Comparison of ENCODE assay signal across 22 cellular contexts in the genomic region with DNA sequence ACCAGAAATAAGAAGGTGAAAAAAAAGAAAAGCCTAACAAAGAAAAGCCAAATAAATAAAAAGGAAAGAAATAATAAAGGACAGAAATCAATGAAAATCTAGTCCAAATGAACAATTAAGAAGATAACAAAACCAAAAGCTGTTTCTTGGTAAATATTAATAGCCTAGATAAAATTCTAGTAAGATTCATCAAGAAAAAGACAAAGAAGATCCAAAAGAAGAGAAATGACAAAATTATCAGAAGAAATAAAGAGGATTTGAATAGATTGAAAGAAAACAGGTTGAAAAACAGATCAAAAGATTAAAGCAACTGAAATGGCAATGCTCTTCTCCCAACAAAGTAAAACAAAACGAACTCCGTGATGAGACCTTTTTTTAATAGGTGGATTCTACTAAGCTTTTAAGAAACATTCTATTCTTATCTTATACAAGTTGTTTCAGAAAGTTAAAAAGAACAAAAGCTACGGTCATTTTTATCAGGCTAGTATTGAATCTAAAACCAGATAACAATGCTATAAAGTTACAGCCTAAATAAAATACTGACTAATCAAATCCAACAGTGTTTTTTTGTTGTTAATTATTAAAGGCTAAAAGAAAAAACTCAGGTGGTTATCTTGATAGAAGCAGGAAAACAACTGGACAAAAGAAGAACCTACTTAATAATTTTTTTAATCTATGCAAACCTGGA. TPM values are rescaled to one million over a fixed set of nuclear protein-coding genes. Genes with fewer than 3 reads are reported as not detected.
DNase-seq lines count a peak whose midpoint lies in the region; ATAC-seq, FAIRE-seq and TF ChIP-seq lines count a peak whose summit lies in the region.
"Had no signal": no experiment of that assay in that cellular context is flagged by ENCODE, and none has a peak within 500 bp of the region (broad histone marks: within the 10 kb centered on the region; RNA-seq: fewer than 3 reads in every experiment).

No MANE protein-coding gene starts in this region.

- TF ChIP-seq POLR2A in HepG2 (IDR thresholded peaks at IDR 0.05; ENCODE audit: insufficient read depth in 1 of 2, low read depth in 2 of 2, low read length in 2 of 2), result no peak
- no peak for TF ChIP-seq POLR2A in right lobe of liver (IDR thresholded peaks at IDR 0.05)

- 96% methylated on average over 3 of the region's 3 CpGs for WGBS in HepG2 (ENCODE audit: low lambda C conversion rate)
- 64% methylated on average over 3 of the region's 3 CpGs for WGBS in right lobe of liver (ENCODE audit: insufficient coverage, low coverage, low lambda C conversion rate, missing lambda C conversion rate)
- 47 to 71% (median 49%) methylated on average over 3 of the region's 3 CpGs for WGBS in psoas muscle, 3 donors

- no peaks in the 10 kb centered on the region for H3K27me3 ChIP-seq in HepG2 (ENCODE audit: control insufficient read depth in 1 of 2, insufficient read depth in 2 of 2, low read length in 2 of 2)
- H3K27me3 ChIP-seq in right lobe of liver, result no peaks in the 10 kb centered on the region
- no peaks in the 10 kb centered on the region for H3K27me3 ChIP-seq in psoas muscle (ENCODE audit: insufficient read depth in 3 of 3, low read length in 2 of 3)
- H3K27me3 ChIP-seq: esophagus squamous epithelium had no signal

- FAIRE-seq in HepG2 (lab: Jason Lieb, UNC), result no peak

- 0 out of 2 replicates have a peak, but pooled peaks cover under 1% of the 10 kb centered on the region for H4K20me1 ChIP-seq in HepG2 (ENCODE audit: insufficient read depth, low read length)

- BruUV-seq in HepG2 (replicated peaks; lab: Mats Ljungman, UMichigan), result no TSS peak

- in situ Hi-C loops in HepG2 (cut with HindIII; ENCODE audit: extremely low pct_ligation_motif_present, low pct_unique_long_range_greater_than_20kb) (no loop called here), GM13976 (cut with MboI; ENCODE audit: low sequenced_read_pairs, unreplicated experiment) (no loop called here)

- POLR2A ChIA-PET in HepG2 (lab: Yijun Ruan, JAX), result no interaction called here

- H3K4me3 Mint-ChIP-seq in chondrocyte (ENCODE audit: unreplicated experiment), result no peak overlapping the region
- H3K4me3 Mint-ChIP-seq: CD4-positive, alpha-beta T cell; central memory CD8-positive, alpha-beta T cell had no signal

- intact Hi-C loops in HepG2 (cut with micrococcal nuclease; ENCODE audit: unreplicated experiment) (no loop called here), right lobe of liver (cut with DNase I) (no loop called here), psoas muscle (cut with DNase I) (no loop called here)

- H3K4me3 ChIP-seq in HepG2 (replicated peaks in 1 of 3; ENCODE audit: insufficient read depth in 1 of 3, low read depth in 2 of 3, low read length in 3 of 3), result no peak overlapping the region
- no peak overlapping the region for H3K4me3 ChIP-seq in right lobe of liver
- peak overlapping the region; percentile 46 for H3K4me3 ChIP-seq in psoas muscle
- H3K4me3 ChIP-seq: esophagus squamous epithelium, lung had no signal

- ATAC-seq in HepG2 (no peak), right lobe of liver (no peak), psoas muscle (no peak), GM21447 (IDR thresholded peaks at IDR 0.05; ENCODE audit: unreplicated experiment) (no peak)
- ATAC-seq: sciatic nerve had no signal

- peaks cover 6% of the 10 kb centered on the region for H3K9me3 Mint-ChIP-seq in chondrocyte (ENCODE audit: low read depth)
- H3K9me3 Mint-ChIP-seq: CD4-positive, alpha-beta T cell; central memory CD8-positive, alpha-beta T cell had no signal

- H3K36me3 Mint-ChIP-seq in chondrocyte (ENCODE audit: low read depth), result peaks cover 10% of the 10 kb centered on the region

- H3K27ac Mint-ChIP-seq in chondrocyte (ENCODE audit: unreplicated experiment), result peak overlapping the region; percentile 87
- H3K27ac Mint-ChIP-seq: CD4-positive, alpha-beta T cell had no signal

- H3K9ac ChIP-seq in HepG2 (ENCODE audit: insufficient read depth, low read depth, low read length), result no peak overlapping the region

- TF ChIP-seq EP300 in HepG2 (IDR thresholded peaks at IDR 0.05; ENCODE audit: low read depth in 2 of 2, low read length in 2 of 2), result no peak
- TF ChIP-seq EP300 in HepG2 (CRISPR knock-in tag; IDR thresholded peaks at IDR 0.05; ENCODE audit: borderline replicate concordance), result no peak

- CTCF ChIA-PET in HepG2 (lab: Yijun Ruan, JAX; ENCODE audit: low intra/inter-chr PET ratio, low total read pairs), result no interaction called here

- H3K36me3 ChIP-seq in HepG2 (replicated peaks in 1 of 2; ENCODE audit: control insufficient read depth in 1 of 2, insufficient read depth in 2 of 2, low read length in 2 of 2) (0 out of 5 replicates have a peak, but pooled peaks cover 0 to 3% of the 10 kb centered on the region in 2 experiments), right lobe of liver (no peaks in the 10 kb centered on the region), psoas muscle (ENCODE audit: insufficient read depth in 1 of 2, low read depth in 1 of 2) (no peaks in the 10 kb centered on the region)

- TF ChIP-seq RAD21 in HepG2 (CRISPR knock-in tag; IDR thresholded peaks at IDR 0.05), result no peak

- TF ChIP-seq CTCF in HepG2 (CRISPR knock-in tag; IDR thresholded peaks at IDR 0.05), result no peak
- no peak for TF ChIP-seq CTCF in right lobe of liver (IDR thresholded peaks at IDR 0.05)
- no peak for TF ChIP-seq CTCF in chondrocyte (IDR thresholded peaks at IDR 0.05)
- TF ChIP-seq CTCF in psoas muscle (IDR thresholded peaks at IDR 0.05), result no peak
- no peak for TF ChIP-seq CTCF in GM13976 (IDR thresholded peaks at IDR 0.05; ENCODE audit: borderline replicate concordance, control extremely low read depth, extremely low read depth, insufficient read depth, missing control alignments)

- no peaks in the 10 kb centered on the region for H3K27me3 Mint-ChIP-seq in chondrocyte (ENCODE audit: low read depth)
- H3K27me3 Mint-ChIP-seq: CD4-positive, alpha-beta T cell; central memory CD8-positive, alpha-beta T cell had no signal

- peaks cover 72% of the 10 kb centered on the region for H3K79me2 ChIP-seq in HepG2 (ENCODE audit: insufficient read depth, low read length)

- no peak overlapping the region for H3K4me2 ChIP-seq in HepG2 (ENCODE audit: low read depth, low read length)

- DNase-seq in HepG2 (ENCODE audit: low spot score) (no peak), right lobe of liver (no peak), chondrocyte (ENCODE audit: low spot score) (no peak), psoas muscle (no peak), NOMO-1 treated with DMSO at 0.1 percent for 48 hours (lab: John Stamatoyannopoulos, UW; ENCODE audit: unreplicated experiment) (no peak), GF-D8 (lab: John Stamatoyannopoulos, UW) (no peak), GM13976 (ENCODE audit: low spot score) (no peak)
- DNase-seq: amniotic stem cell; CD4-positive, alpha-beta T cell; effector CD4-positive, alpha-beta T cell; esophagus squamous epithelium; NCI-H1417 treated with DMSO at 0.1 percent for 48 hours; NCI-H524 treated with DMSO at 0.1 percent for 48 hours; nucleus accumbens; SIG-M5; stimulated activated CD4-positive, alpha-beta T cell treated with anti-CD3 and anti-CD28 coated beads, Interleukin-2, amount 100 ng/mL, for 48 hours; WERI-Rb-1 had no signal

- H3K4me1 Mint-ChIP-seq in chondrocyte (ENCODE audit: low read depth), result peaks cover 85% of the 10 kb centered on the region
- H3K4me1 Mint-ChIP-seq: central memory CD8-positive, alpha-beta T cell had no signal

- no peak overlapping the region for H2AFZ ChIP-seq in HepG2 (ENCODE audit: low read length)

- H3K27ac ChIP-seq in HepG2 (ENCODE audit: extremely low read length, insufficient read depth, low read length) (no peak overlapping the region), right lobe of liver (no peak overlapping the region), psoas muscle (peak overlapping the region; percentile 69)
- H3K27ac ChIP-seq: WERI-Rb-1 had no signal

- no peaks in the 10 kb centered on the region for H3K9me3 ChIP-seq in HepG2 (ENCODE audit: low read length)
- H3K9me3 ChIP-seq in right lobe of liver, result no peaks in the 10 kb centered on the region
- H3K9me3 ChIP-seq in psoas muscle, result no peaks in the 10 kb centered on the region
- H3K9me3 ChIP-seq: esophagus squamous epithelium had no signal

- H3K4me1 ChIP-seq in HepG2 (ENCODE audit: insufficient read depth, low read length) (peaks cover 38% of the 10 kb centered on the region), right lobe of liver (no peaks in the 10 kb centered on the region), psoas muscle (peaks cover 32% of the 10 kb centered on the region)

TF ChIP-seq in HepG2, 621 proteins besides CTCF, POLR2A, EP300 and RAD21:
- TF ChIP-seq ZFP90 (CRISPR knock-in tag; IDR thresholded peaks at IDR 0.05; ENCODE audit: borderline replicate concordance) (no peak), HNRNPUL1 (IDR thresholded peaks at IDR 0.05; ENCODE audit: low read depth, low read length) (0 out of 2 replicates have a peak, but pooled peaks have one; percentile 18)

RNA-seq across cellular contexts. Expression of a gene that starts 50.9 kb away (rescaled TPM):
- total RNA-seq in HepG2 (2016; rRNA removed; fragmentation: Illumina TruSeq; extraction: Trizol) (58.3 and 60.2 TPM in 2 replicates), right lobe of liver (10 to 100 TPM in 5 of 6 experiments, 1 to 10 TPM in 1; 9.0 to 33.2 (median 20.8) TPM), chondrocyte (208 to 457 TPM (median 434 TPM) in 3 replicates), psoas muscle (100 to 1,000 TPM; 119 to 262 (median 177) TPM)
- total RNA-seq in HepG2 (2016; cell fraction: cytosol; rRNA removed; fragmentation: Illumina TruSeq; extraction: Trizol; ENCODE audit: low read depth), result 12.4 and 12.9 TPM in 2 replicates
- total RNA-seq in HepG2 (2016; cell fraction: insoluble cytoplasmic fraction; rRNA removed; fragmentation: Illumina TruSeq; extraction: Trizol), result 52.4 and 56.6 TPM in 2 replicates
- 39.4 and 43.3 TPM in 2 replicates for total RNA-seq in HepG2 (2016; cell fraction: membrane; rRNA removed; fragmentation: Illumina TruSeq; extraction: Trizol)
- total RNA-seq in HepG2 (2016; cell fraction: nucleus; rRNA removed; fragmentation: Illumina TruSeq; extraction: Trizol), result 34.5 and 40.2 TPM in 2 replicates
- polyA plus RNA-seq in HepG2 (2011; rRNA removed) (21.9 and 22.1 TPM in 2 replicates), psoas muscle (10 to 100 TPM; 17.1 to 76.4 (median 38.8) TPM)
- 8.7 and 16.5 TPM in 2 replicates for polyA plus RNA-seq in HepG2 (2011; cell fraction: cytosol; rRNA removed)
- 15.6 and 18.2 TPM in 2 replicates for polyA plus RNA-seq in HepG2 (2011; cell fraction: nucleus; rRNA removed)
- polyA plus RNA-seq in HepG2 (2012), result 33.3 and 35.6 TPM in 2 replicates
- polyA plus RNA-seq in HepG2 (2016; cell fraction: cytosol; fragmentation: Illumina TruSeq; extraction: Trizol; ENCODE audit: low read depth), result 5.6 and 6.6 TPM in 2 replicates
- polyA plus RNA-seq in HepG2 (2016; cell fraction: insoluble cytoplasmic fraction; fragmentation: Illumina TruSeq; extraction: Trizol; ENCODE audit: low read depth), result 56.7 and 61.8 TPM in 2 replicates
- polyA plus RNA-seq in HepG2 (2016; cell fraction: membrane; fragmentation: Illumina TruSeq; extraction: Trizol; ENCODE audit: low read depth), result 22.3 and 23.2 TPM in 2 replicates
- polyA plus RNA-seq in HepG2 (2016; cell fraction: nucleus; fragmentation: Illumina TruSeq; extraction: Trizol; ENCODE audit: insufficient read depth, low read depth), result 42.6 and 45.8 TPM in 2 replicates
- polyA minus RNA-seq in HepG2 (2011; rRNA and poly(A)+ RNA removed; ENCODE audit: low replicate concordance), result 28.4 and 36.9 TPM in 2 replicates
- polyA minus RNA-seq in HepG2 (2011; cell fraction: cytosol; rRNA and poly(A)+ RNA removed), result 31.7 and 36.5 TPM in 2 replicates
- 39.4 and 49.1 TPM in 2 replicates for polyA minus RNA-seq in HepG2 (2011; cell fraction: nucleus; rRNA and poly(A)+ RNA removed)
- total RNA-seq: CD4-positive, alpha-beta T cell; T-helper 1 cell treated with Interleukin-12 subunit alpha and Interleukin-12 subunit beta and Interleukin-4 antibody, amounts not matched to agents 30 ng/mL and 1 ng/mL, for 36 hours had no signal
